ENCODE assay signal across 1 cellular context in the genomic region with DNA sequence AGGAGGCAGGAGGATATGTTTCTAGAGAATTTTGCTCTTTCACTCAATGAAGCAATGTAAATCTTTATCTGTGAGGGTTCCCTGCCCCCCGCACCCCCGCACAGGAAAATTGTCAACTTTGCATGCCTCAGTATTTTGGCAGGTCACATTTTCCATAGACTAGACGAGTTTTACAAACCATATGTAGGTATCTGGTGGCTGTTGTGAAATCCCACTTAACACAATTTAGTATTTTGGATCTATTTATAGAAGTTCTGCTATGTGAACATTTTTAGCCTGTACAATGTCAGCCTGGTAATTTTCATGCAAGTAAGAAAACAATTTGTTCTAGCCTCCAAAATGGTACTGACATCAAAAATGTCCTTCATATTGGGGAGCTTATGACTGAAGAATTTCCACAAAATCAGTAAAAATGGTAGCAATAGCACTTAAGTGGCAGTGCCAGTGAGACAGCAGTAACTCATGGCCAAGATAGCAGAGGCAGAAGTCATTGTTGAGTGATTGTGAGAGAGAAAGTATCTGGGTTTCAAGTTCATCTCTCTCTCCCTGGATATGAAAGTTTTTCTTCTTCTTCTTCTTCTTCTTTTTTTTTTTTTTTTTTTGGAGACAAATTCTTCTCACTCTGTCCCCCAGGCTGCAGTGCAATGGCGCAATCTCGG.
TF ChIP-seq lines count a peak whose summit lies in the region.

No MANE protein-coding gene starts in this region.

TF ChIP-seq in GM12878, 131 proteins besides CTCF, POLR2A, EP300 and RAD21:
- no peak for TF ChIP-seq RCOR1 (conservative IDR thresholded peaks at IDR 0.05; ENCODE audit: low read depth, low read length)
- no peak for TF ChIP-seq SRF (IDR thresholded peaks at IDR 0.05; ENCODE audit: low read depth in 2 of 2, low read length in 2 of 2)
- TF ChIP-seq, protein P1, sequence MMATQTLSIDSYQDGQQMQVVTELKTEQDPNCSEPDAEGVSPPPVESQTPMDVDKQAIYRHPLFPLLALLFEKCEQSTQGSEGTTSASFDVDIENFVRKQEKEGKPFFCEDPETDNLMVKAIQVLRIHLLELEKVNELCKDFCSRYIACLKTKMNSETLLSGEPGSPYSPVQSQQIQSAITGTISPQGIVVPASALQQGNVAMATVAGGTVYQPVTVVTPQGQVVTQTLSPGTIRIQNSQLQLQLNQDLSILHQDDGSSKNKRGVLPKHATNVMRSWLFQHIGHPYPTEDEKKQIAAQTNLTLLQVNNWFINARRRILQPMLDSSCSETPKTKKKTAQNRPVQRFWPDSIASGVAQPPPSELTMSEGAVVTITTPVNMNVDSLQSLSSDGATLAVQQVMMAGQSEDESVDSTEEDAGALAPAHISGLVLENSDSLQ (IDR thresholded peaks at IDR 0.05), result 0 out of 2 replicates have a peak, but pooled peaks have one; percentile 11
- TF ChIP-seq MEF2A (IDR thresholded peaks at IDR 0.05; ENCODE audit: insufficient read depth, low read depth, low read length), result 0 out of 2 replicates have a peak, but pooled peaks have one; percentile 9
- peak; percentile 35 for TF ChIP-seq RUNX3 (IDR thresholded peaks at IDR 0.05; ENCODE audit: low read length)
- TF ChIP-seq EGR1 (IDR thresholded peaks at IDR 0.05; ENCODE audit: borderline replicate concordance in 1 of 2, low read depth in 2 of 2, low read length in 2 of 2), result peak in 1 of 2 experiments; percentile 37; a peak in 1 of 3 replicates
